In the genomic region with DNA sequence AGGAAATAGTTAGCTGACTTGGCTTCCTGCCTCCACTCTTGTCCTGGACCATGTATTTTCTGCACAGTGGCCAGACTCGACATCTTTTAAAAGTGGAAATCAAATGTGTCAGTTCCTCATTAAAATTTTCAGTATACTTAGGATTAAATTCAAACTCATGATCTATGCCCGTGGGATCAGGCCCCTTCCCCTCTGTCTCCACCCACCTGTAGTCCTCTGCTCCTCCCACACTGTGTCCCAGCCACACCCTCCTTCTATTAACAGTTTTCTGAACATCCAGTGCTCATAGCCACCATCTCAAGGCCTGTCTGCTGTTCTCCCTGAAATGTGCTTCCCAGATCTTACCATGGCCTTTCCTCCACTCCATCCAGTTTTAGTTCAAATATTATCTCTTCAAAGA, we compare ENCODE assay signal across 1 cellular context.
TF ChIP-seq lines count a peak whose summit lies in the region.

No MANE protein-coding gene starts in this region.

TF ChIP-seq in K562, 482 proteins besides CTCF, POLR2A, EP300 and RAD21:
- TF ChIP-seq TFAM (CRISPR knock-in tag; conservative IDR thresholded peaks at IDR 0.05) (no peak), POLR2G (IDR thresholded peaks at IDR 0.05; ENCODE audit: low read depth, low read length) (no peak)
